8 cellular contexts compared by ENCODE assay signal in the genomic region with DNA sequence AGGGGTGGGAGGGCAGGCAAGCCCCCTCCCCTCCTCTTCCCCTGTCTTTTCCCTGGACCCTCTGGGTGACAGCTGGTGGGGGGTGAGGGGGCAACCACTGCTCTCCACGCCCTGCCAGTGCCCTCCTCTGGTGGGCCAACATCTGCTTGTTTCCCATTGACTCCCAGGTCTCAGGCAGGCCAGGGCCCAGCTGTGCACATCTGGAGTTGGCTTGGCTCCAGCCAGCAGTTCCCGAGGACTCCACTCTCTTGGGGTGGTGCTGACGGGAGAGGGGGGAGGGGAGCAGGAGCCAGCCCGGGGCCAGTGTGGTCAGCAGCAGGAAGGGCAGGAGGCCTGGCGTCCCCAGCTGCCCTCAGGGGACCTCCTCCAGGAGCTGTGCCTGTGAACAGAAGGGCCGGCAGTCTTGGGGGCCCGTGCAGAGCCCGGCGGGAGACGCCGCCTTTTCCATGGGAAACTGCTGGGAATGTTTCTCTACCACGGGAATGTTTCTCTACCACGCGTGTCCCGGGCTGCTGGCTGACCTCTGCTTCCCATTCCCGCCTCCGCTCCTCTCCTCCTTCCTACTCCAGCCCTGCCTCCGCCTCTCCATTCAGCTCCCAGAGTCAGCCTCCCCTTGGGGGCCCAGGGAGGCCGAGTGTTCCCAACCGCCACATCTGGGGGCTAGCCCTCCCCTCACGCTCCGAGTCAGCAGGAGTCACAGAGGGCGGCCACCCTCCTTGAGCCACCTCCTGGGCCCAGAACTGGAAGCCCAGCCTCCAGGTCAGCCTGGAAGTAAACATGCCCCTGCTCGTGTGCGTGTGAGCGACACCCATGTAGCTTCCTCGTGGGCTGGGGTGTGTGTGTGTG. TPM values are rescaled to one million over a fixed set of nuclear protein-coding genes. Genes with fewer than 3 reads are reported as not detected.
A peak's percentile ranks its signal among the peaks of the same experiment; 100 is the strongest.
DNase-seq lines count a peak whose midpoint lies in the region; ATAC-seq and TF ChIP-seq lines count a peak whose summit lies in the region.

No MANE protein-coding gene starts in this region.

- TF ChIP-seq CTCF in HFFc6 (IDR thresholded peaks at IDR 0.05), result no peak

- H3K27me3 Mint-ChIP-seq in HFFc6 (ENCODE audit: insufficient read depth), result peaks cover 2% of the 10 kb centered on the region

- peaks cover 43% of the 10 kb centered on the region for H3K4me1 Mint-ChIP-seq in HFFc6 (ENCODE audit: low read depth)

- peak overlapping the region in 1 of 2 donors; percentile 42 for H3K9ac ChIP-seq in stomach smooth muscle (ENCODE audit: low read length in 2 of 2)

- no peaks in the 10 kb centered on the region for H3K36me3 ChIP-seq in stomach smooth muscle (ENCODE audit: control insufficient read depth in 2 of 2, insufficient read depth in 2 of 2, low read length in 2 of 2)

- peak overlapping the region; percentile 76 for H3K27ac ChIP-seq in stomach smooth muscle (ENCODE audit: low read length)

- intact Hi-C loops in left colon (cut with DNase I, micrococcal nuclease), result no loop called here

- H3K9me3 Mint-ChIP-seq in HFFc6, result no peaks in the 10 kb centered on the region

- H3K36me3 Mint-ChIP-seq in HFFc6 (ENCODE audit: low read depth), result no peaks in the 10 kb centered on the region

- peak overlapping the region in 1 of 2 donors; percentile 15 for H3K4me3 ChIP-seq in stomach smooth muscle (ENCODE audit: low read length in 2 of 2)

- ATAC-seq in left colon, result peak; percentile 42
- no peak for ATAC-seq in GM18909 (IDR thresholded peaks at IDR 0.05; ENCODE audit: poor library complexity, unreplicated experiment)

- H3K4me1 ChIP-seq in stomach smooth muscle (ENCODE audit: control insufficient read depth, insufficient read depth, low read length), result peaks cover 51% of the 10 kb centered on the region

- H3K9me3 ChIP-seq in stomach smooth muscle (ENCODE audit: control insufficient read depth in 2 of 2, low read length in 2 of 2), result no peaks in the 10 kb centered on the region

- peak overlapping the region; percentile 70 for H3K4me3 Mint-ChIP-seq in HFFc6

- peaks cover 2 to 6% of the 10 kb centered on the region in 2 donors for H3K27me3 ChIP-seq in stomach smooth muscle (ENCODE audit: control insufficient read depth in 1 of 2, insufficient read depth in 2 of 2, low read length in 2 of 2)

- peak; percentile 38 for DNase-seq in HFFc6
- peak; percentile 96 for DNase-seq in brain pericyte (ENCODE audit: low read depth, low spot score)
- peak; percentile 67 to 76 for DNase-seq in left colon
- no peak for DNase-seq in stimulated activated CD4-positive, alpha-beta T cell treated with anti-CD3 and anti-CD28 coated beads, Interleukin-1b, Interleukin-23, amount 100 ng/mL, for 48 hours
- DNase-seq in NCI-H446 treated with DMSO at 0.1 percent for 48 hours (lab: John Stamatoyannopoulos, UW), result no peak
- DNase-seq in NCI-H2227 treated with DMSO at 0.1 percent for 48 hours (lab: John Stamatoyannopoulos, UW), result no peak

- H3K27ac Mint-ChIP-seq in HFFc6, result peak overlapping the region; percentile 98

RNA-seq across cellular contexts. Expression of gene CYGB, which starts 7.6 kb away (rescaled TPM):
- total RNA-seq in HFFc6 (2021; fragmentation: NEBNext Ultra II Directional; extraction: Animal tissue kit (Norgen Biotek cat#: 25700)), result under 1 TPM; 0.26 to 0.66 (median 0.33) TPM
- 10 to 100 TPM in 1 of 2 donors, 1 to 10 TPM in 1; 9.0 to 12.2 TPM for total RNA-seq in left colon

RNA-seq across cellular contexts. Expression of gene PRCD, which starts 10.0 kb away (rescaled TPM):
- total RNA-seq in HFFc6 (2021; fragmentation: NEBNext Ultra II Directional; extraction: Animal tissue kit (Norgen Biotek cat#: 25700)), result not detected
- 1 to 10 TPM in 1 of 2 donors, under 1 TPM in 1; 0.92 to 2.3 TPM for total RNA-seq in left colon

RNA-seq across cellular contexts. Expression of gene RHBDF2, which starts 28.6 kb away (rescaled TPM):
- total RNA-seq in HFFc6 (2021; fragmentation: NEBNext Ultra II Directional; extraction: Animal tissue kit (Norgen Biotek cat#: 25700)), result 10 to 100 TPM in 2 of 6 experiments, 1 to 10 TPM in 4; 7.1 to 13.1 (median 9.4) TPM
- 10 to 100 TPM; 11.6 to 12.8 TPM for total RNA-seq in left colon

RNA-seq across cellular contexts. Expression of gene ST6GALNAC2, which starts 55.8 kb away (rescaled TPM):
- total RNA-seq in HFFc6 (2021; fragmentation: NEBNext Ultra II Directional; extraction: Animal tissue kit (Norgen Biotek cat#: 25700)), result under 1 TPM in 5 of 6 experiments, not detected in 1; 0.20 to 0.71 (median 0.34) TPM
- total RNA-seq in left colon, result 1 to 10 TPM; 3.9 to 4.5 TPM

Comparison
In these comparisons a context has a peak if more than half of its experiments do, and no peak if none do; other contexts are left out.
1. DNase-seq: peak in HFFc6 (single experiment), brain pericyte (single experiment) and left colon (2 of 2); none in stimulated activated CD4-positive, alpha-beta T cell treated with anti-CD3 and anti-CD28 coated beads, Interleukin-1b, Interleukin-23, amount 100 ng/mL, for 48 hours (single experiment), NCI-H446 treated with DMSO at 0.1 percent for 48 hours (single experiment) and NCI-H2227 treated with DMSO at 0.1 percent for 48 hours (single experiment).
2. RNA of gene CYGB, which starts 7.6 kb away (total RNA-seq): 9.0 to 12.2 TPM in left colon; 0.26 to 0.66 TPM in HFFc6; every median in the first group is over 4 times any median in the second.